In genomic region chrX:23782863-23783568, GRCh38 we compare ENCODE assay signal across 8 cellular contexts. TPM values are rescaled to one million over a fixed set of nuclear protein-coding genes. Genes with fewer than 3 reads are reported as not detected.
DNase-seq lines count a peak whose midpoint lies in the region; ATAC-seq and TF ChIP-seq lines count a peak whose summit lies in the region.

Gene SAT1, plus strand, starts transcription at chrX:23783173. Its CDS starts 179 bp downstream, at chrX:23783352.

- peak within 1 kb of the TSS; percentile 79 for H3K4me2 ChIP-seq in mammary epithelial cell (ENCODE audit: insufficient read depth, low read depth, low read length)
- peak within 1 kb of the TSS; percentile 87 for H3K4me2 ChIP-seq in smooth muscle cell

- peaks cover 27% of the 10 kb centered on the region for H3K4me1 ChIP-seq in mammary epithelial cell (ENCODE audit: insufficient read depth, low read length)
- H3K4me1 ChIP-seq in iPS-20b (ENCODE audit: insufficient read depth, low read length), result peaks cover 5% of the 10 kb centered on the region; the same call in 1 of the 2 replicates
- H3K4me1 ChIP-seq in smooth muscle cell (ENCODE audit: low read depth), result peaks cover 5% of the 10 kb centered on the region

- dilution Hi-C loops in mammary epithelial cell (cut with HindIII; ENCODE audit: low sequenced_read_pairs), result no loop called here

- no peaks in the 10 kb centered on the region for H3K27me3 ChIP-seq in WERI-Rb-1 (ENCODE audit: insufficient read depth, low read depth, severe bottlenecking)
- H3K27me3 ChIP-seq in mammary epithelial cell (ENCODE audit: insufficient read depth, low read length), result no peaks in the 10 kb centered on the region
- no peaks in the 10 kb centered on the region for H3K27me3 ChIP-seq in iPS-20b (ENCODE audit: insufficient read depth, low read length)
- H3K27me3 ChIP-seq in smooth muscle cell (ENCODE audit: low read depth), result no peaks in the 10 kb centered on the region

- H2AFZ ChIP-seq in mammary epithelial cell (ENCODE audit: low read depth, low read length) (peak within 1 kb of the TSS; percentile 25), smooth muscle cell (ENCODE audit: low read depth) (peak within 1 kb of the TSS; percentile 76)

- 17% methylated on average over 21 of the region's 55 CpGs for WGBS in mammary epithelial cell (ENCODE audit: low coverage, missing lambda C conversion rate)
- WGBS in smooth muscle cell (ENCODE audit: low lambda C conversion rate), result 1% methylated on average over 50 of the region's 55 CpGs

- intact Hi-C loops in mammary epithelial cell (cut with micrococcal nuclease), result loop anchor here (1.0 to 10.0 kb wide), 6 partner anchors 38 to 271 kb away; partner anchors contain the start of genes EIF2S3 and KLHL15

- peaks cover 19% of the 10 kb centered on the region for H3F3A ChIP-seq in smooth muscle cell (ENCODE audit: low read depth)

- no peaks in the 10 kb centered on the region for H3K9me3 ChIP-seq in WERI-Rb-1 (ENCODE audit: severe bottlenecking)
- H3K9me3 ChIP-seq in mammary epithelial cell (replicated peaks; ENCODE audit: insufficient read depth, low read length), result no peaks in the 10 kb centered on the region
- H3K9me3 ChIP-seq in iPS-20b (ENCODE audit: insufficient read depth, low read depth, low read length), result no peaks in the 10 kb centered on the region
- no peaks in the 10 kb centered on the region for H3K9me3 ChIP-seq in smooth muscle cell (replicated peaks; ENCODE audit: low read depth)

- peak; percentile 72 for TF ChIP-seq CTCF in WERI-Rb-1 (IDR thresholded peaks at IDR 0.05; ENCODE audit: low read depth, low read length)
- TF ChIP-seq CTCF in mammary epithelial cell (conservative IDR thresholded peaks at IDR 0.05 in 1 of 2, IDR thresholded peaks at IDR 0.05 in 1 of 2; ENCODE audit: extremely low read depth in 1 of 2, insufficient read depth in 1 of 2, low read depth in 1 of 2, low read length in 2 of 2), result peak; percentile 40 to 75
- TF ChIP-seq CTCF in smooth muscle cell (IDR thresholded peaks at IDR 0.05; ENCODE audit: borderline replicate concordance, insufficient read depth, poor library complexity, severe bottlenecking), result peak; percentile 88

- H3K9ac ChIP-seq in mammary epithelial cell (ENCODE audit: insufficient read depth, low read length) (peak within 1 kb of the TSS; percentile 75), iPS-20b (ENCODE audit: low read depth, low read length) (peak within 1 kb of the TSS; percentile 79; the same call in 1 of the 2 replicates), smooth muscle cell (ENCODE audit: low read depth) (peak within 1 kb of the TSS; percentile 94)

- peak within 1 kb of the TSS; percentile 75 for H3K4me3 ChIP-seq in WERI-Rb-1 (ENCODE audit: low read depth, low read length)
- H3K4me3 ChIP-seq in mammary epithelial cell (replicated peaks in 1 of 3; ENCODE audit: insufficient read depth in 1 of 3, low read depth in 2 of 3, low read length in 3 of 3), result peak within 1 kb of the TSS; percentile 49 to 73 (median 71)
- peak within 1 kb of the TSS; percentile 88 for H3K4me3 ChIP-seq in iPS-20b (ENCODE audit: low read length)
- peak within 1 kb of the TSS; percentile 82 for H3K4me3 ChIP-seq in smooth muscle cell

- no TSS peak for BruUV-seq in mammary epithelial cell (replicated peaks; lab: Mats Ljungman, UMichigan)

- no peaks in the 10 kb centered on the region for H3K36me3 ChIP-seq in WERI-Rb-1
- no peaks in the 10 kb centered on the region for H3K36me3 ChIP-seq in mammary epithelial cell (ENCODE audit: insufficient read depth, low read length)
- H3K36me3 ChIP-seq in iPS-20b (ENCODE audit: insufficient read depth, low read depth, low read length), result peaks cover 4% of the 10 kb centered on the region
- peaks cover 4% of the 10 kb centered on the region for H3K36me3 ChIP-seq in smooth muscle cell (ENCODE audit: low read depth)

- H4K20me1 ChIP-seq in mammary epithelial cell (ENCODE audit: insufficient read depth, low read length) (no peaks in the 10 kb centered on the region), smooth muscle cell (ENCODE audit: low read depth) (peaks cover 24% of the 10 kb centered on the region)

- peaks cover 17% of the 10 kb centered on the region for H3K79me2 ChIP-seq in mammary epithelial cell (ENCODE audit: insufficient read depth, low read length)
- peaks cover 8% of the 10 kb centered on the region for H3K79me2 ChIP-seq in smooth muscle cell (ENCODE audit: low read depth)

- CTCF ChIA-PET in mammary epithelial cell (lab: Charles Lee; ENCODE audit: low non-redundant PET), result interaction anchor here (0.6 kb wide), 1 partner anchor 89 kb away, joined by 3 read pairs; no protein-coding TSS in a partner anchor

- DNase-seq in AG08396 (ENCODE audit: low spot score) (peak; percentile 87), NCI-H2227 (lab: John Stamatoyannopoulos, UW; ENCODE audit: unreplicated experiment) (peak; percentile 98), WERI-Rb-1 (peak; percentile 94), mammary epithelial cell (peak; percentile 92), smooth muscle cell (lab: John Stamatoyannopoulos, UW; ENCODE audit: unreplicated experiment) (peak; percentile 96)

- in situ Hi-C loops in mammary epithelial cell (cut with MboI; ENCODE audit: low sequenced_read_pairs in 2 of 2), result loop anchor here in 1 of 2 donors (5.0 kb wide), 1 partner anchor 119 kb away; no protein-coding TSS in a partner anchor

- H3K27ac ChIP-seq in WERI-Rb-1, result peak within 1 kb of the TSS; percentile 43; the same call in 1 of the 2 replicates
- H3K27ac ChIP-seq in mammary epithelial cell (ENCODE audit: insufficient read depth, low read depth, low read length), result peak within 1 kb of the TSS; percentile 92
- no peak within 1 kb of the TSS for H3K27ac ChIP-seq in iPS-20b (ENCODE audit: low read length)
- H3K27ac ChIP-seq in smooth muscle cell (ENCODE audit: low read depth), result peak within 1 kb of the TSS; percentile 98

- ATAC-seq in GM18907 (IDR thresholded peaks at IDR 0.05; ENCODE audit: unreplicated experiment) (peak; percentile 78), HG03159 (IDR thresholded peaks at IDR 0.05; ENCODE audit: unreplicated experiment) (peak; percentile 74)

RNA-seq across cellular contexts. Expression of gene SAT1, which starts in this region (rescaled TPM):
- 100 to 1,000 TPM; 453 to 593 TPM for total RNA-seq in mammary epithelial cell
- polyA plus RNA-seq in mammary epithelial cell, result 296 TPM
- polyA minus RNA-seq in mammary epithelial cell, result 156 TPM
- total RNA-seq in smooth muscle cell, result 683 and 777 TPM in 2 replicates
- 399 and 781 TPM in 2 replicates for polyA plus RNA-seq in smooth muscle cell
